Comparison of ENCODE assay signal across 1 cellular context in the genomic region with DNA sequence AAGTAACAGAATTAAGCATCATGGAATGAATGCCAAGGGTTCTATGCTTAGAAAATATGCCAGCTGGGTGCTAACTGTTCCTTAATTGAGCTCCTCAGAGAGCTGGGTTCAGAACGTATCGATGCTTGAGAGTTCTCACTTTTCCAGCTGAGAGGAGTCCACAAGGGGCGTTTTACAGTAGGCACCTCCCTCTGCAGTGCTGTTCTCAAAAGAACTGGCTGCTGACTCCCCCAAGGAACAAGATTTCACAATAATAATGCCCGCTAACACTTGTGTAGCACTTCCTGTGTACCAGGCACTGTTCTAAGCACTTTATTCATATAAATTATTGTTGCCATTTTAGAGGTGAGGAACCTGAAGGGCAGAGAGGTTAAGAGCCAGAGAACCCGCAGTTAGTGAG.
TF ChIP-seq lines count a peak whose summit lies in the region.

No MANE protein-coding gene starts in this region.

TF ChIP-seq in WTC11, 78 proteins besides CTCF, POLR2A, EP300 and RAD21:
- TF ChIP-seq, protein P1, sequence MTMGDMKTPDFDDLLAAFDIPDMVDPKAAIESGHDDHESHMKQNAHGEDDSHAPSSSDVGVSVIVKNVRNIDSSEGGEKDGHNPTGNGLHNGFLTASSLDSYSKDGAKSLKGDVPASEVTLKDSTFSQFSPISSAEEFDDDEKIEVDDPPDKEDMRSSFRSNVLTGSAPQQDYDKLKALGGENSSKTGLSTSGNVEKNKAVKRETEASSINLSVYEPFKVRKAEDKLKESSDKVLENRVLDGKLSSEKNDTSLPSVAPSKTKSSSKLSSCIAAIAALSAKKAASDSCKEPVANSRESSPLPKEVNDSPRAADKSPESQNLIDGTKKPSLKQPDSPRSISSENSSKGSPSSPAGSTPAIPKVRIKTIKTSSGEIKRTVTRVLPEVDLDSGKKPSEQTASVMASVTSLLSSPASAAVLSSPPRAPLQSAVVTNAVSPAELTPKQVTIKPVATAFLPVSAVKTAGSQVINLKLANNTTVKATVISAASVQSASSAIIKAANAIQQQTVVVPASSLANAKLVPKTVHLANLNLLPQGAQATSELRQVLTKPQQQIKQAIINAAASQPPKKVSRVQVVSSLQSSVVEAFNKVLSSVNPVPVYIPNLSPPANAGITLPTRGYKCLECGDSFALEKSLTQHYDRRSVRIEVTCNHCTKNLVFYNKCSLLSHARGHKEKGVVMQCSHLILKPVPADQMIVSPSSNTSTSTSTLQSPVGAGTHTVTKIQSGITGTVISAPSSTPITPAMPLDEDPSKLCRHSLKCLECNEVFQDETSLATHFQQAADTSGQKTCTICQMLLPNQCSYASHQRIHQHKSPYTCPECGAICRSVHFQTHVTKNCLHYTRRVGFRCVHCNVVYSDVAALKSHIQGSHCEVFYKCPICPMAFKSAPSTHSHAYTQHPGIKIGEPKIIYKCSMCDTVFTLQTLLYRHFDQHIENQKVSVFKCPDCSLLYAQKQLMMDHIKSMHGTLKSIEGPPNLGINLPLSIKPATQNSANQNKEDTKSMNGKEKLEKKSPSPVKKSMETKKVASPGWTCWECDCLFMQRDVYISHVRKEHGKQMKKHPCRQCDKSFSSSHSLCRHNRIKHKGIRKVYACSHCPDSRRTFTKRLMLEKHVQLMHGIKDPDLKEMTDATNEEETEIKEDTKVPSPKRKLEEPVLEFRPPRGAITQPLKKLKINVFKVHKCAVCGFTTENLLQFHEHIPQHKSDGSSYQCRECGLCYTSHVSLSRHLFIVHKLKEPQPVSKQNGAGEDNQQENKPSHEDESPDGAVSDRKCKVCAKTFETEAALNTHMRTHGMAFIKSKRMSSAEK (CRISPR knock-in tag; IDR thresholded peaks at IDR 0.05; ENCODE audit: borderline replicate concordance): no peak
- TF ChIP-seq CBFB (CRISPR knock-in tag; IDR thresholded peaks at IDR 0.05; ENCODE audit: low read depth): no peak
- TF ChIP-seq KAT7 (CRISPR knock-in tag; IDR thresholded peaks at IDR 0.05; ENCODE audit: borderline replicate concordance): no peak
- TF ChIP-seq, protein P2, sequence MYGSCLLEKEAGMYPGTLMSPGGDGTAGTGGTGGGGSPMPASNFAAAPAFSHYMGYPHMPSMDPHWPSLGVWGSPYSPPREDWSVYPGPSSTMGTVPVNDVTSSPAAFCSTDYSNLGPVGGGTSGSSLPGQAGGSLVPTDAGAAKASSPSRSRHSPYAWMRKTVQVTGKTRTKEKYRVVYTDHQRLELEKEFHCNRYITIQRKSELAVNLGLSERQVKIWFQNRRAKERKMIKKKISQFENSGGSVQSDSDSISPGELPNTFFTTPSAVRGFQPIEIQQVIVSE (CRISPR knock-in tag; IDR thresholded peaks at IDR 0.05; ENCODE audit: borderline replicate concordance): no peak
- no peak for TF ChIP-seq ZNF232 (CRISPR knock-in tag; IDR thresholded peaks at IDR 0.05)
- TF ChIP-seq ZNF219 (CRISPR knock-in tag; IDR thresholded peaks at IDR 0.05; ENCODE audit: borderline replicate concordance): no peak
- TF ChIP-seq PRRX2 (CRISPR knock-in tag; IDR thresholded peaks at IDR 0.05): no peak
- no peak for TF ChIP-seq ZNF396 (CRISPR knock-in tag; IDR thresholded peaks at IDR 0.05; ENCODE audit: borderline replicate concordance)
- no peak for TF ChIP-seq JUN (CRISPR knock-in tag; IDR thresholded peaks at IDR 0.05)
- TF ChIP-seq, protein P3, sequence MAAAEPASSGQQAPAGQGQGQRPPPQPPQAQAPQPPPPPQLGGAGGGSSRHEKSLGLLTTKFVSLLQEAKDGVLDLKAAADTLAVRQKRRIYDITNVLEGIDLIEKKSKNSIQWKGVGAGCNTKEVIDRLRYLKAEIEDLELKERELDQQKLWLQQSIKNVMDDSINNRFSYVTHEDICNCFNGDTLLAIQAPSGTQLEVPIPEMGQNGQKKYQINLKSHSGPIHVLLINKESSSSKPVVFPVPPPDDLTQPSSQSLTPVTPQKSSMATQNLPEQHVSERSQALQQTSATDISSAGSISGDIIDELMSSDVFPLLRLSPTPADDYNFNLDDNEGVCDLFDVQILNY (CRISPR knock-in tag; IDR thresholded peaks at IDR 0.05): no peak
